23 cellular contexts compared by ENCODE assay signal in the genomic region with DNA sequence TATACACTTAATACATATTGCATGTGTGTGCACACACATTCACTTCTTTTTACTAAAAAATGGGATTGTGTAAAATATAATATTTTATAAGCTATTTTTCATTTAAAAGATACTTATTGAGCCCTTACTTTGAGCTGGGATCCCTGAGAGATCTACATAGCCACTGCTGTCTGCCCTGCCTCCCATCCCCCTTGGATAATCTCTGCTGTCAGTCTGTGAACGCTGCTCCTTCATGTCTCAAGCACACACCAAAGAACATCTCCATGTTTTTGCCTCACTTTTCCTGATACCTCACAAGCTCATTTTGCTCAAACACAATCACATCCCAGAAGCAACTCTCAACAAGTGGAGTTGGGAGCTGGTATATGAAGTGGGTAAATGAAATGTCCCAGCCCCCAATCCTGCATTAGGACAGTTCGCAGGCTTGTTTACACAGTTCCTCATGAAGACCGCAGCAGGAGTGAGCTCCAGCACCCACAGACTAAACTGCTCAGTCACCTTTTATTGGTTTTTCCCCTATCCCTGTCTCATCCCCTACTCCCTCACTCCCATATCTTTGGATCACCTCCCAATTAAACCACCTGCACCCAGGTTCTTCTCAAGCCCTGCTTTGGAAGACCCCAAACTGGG.
DNase-seq lines count a peak whose midpoint lies in the region; ATAC-seq and TF ChIP-seq lines count a peak whose summit lies in the region.
"Had no signal": no experiment of that assay in that cellular context is flagged by ENCODE, and none has a peak within 500 bp of the region (broad histone marks: within the 10 kb centered on the region; RNA-seq: fewer than 3 reads in every experiment).

No MANE protein-coding gene starts in this region.

- H3K4me3 ChIP-seq in neuronal stem cell (ENCODE audit: low read length in 2 of 2): no peak overlapping the region
- H3K4me3 ChIP-seq: right atrium auricular region, tibial artery had no signal

- H3K27ac ChIP-seq in VCaP: peak overlapping the region; percentile 21; the same call in 1 of the 2 replicates
- no peak overlapping the region for H3K27ac ChIP-seq in neuronal stem cell (replicated peaks; ENCODE audit: low read length)
- H3K27ac ChIP-seq: parathyroid adenoma, right atrium auricular region, tibial artery had no signal

- no peak for DNase-seq in T-helper 2 cell treated with Interferon-gamma antibody and Interleukin-4, amounts not matched to agents 5 μg/mL and 100 μg/mL, for 36 hours (ENCODE audit: low spot score)
- DNase-seq in T-helper 2 cell (no peak), NCI-H82 treated with DMSO at 0.1 percent for 48 hours (lab: John Stamatoyannopoulos, UW; ENCODE audit: unreplicated experiment) (peak; percentile 42), neuronal stem cell (ENCODE audit: low spot score) (no peak), NCI-H1417 treated with DMSO at 0.1 percent for 48 hours (lab: John Stamatoyannopoulos, UW) (no peak), cerebellar cortex (ENCODE audit: low spot score) (no peak)
- DNase-seq: activated B cell treated with CpG ODN at 0.5 μM for 24 hours; activated CD4-positive, alpha-beta memory T cell treated with anti-CD3 and anti-CD28 coated beads, Interleukin-2, amount 10 ng/mL, durations not matched to agents 7 days and 5 days; activated CD8-positive, alpha-beta memory T cell treated with anti-CD3 and anti-CD28 coated beads, Interleukin-2, amount 50 U/mL, for 48 hours; activated naive CD4-positive, alpha-beta T cell treated with anti-CD3 and anti-CD28 coated beads, Interleukin-2, amount 50 U/mL, for 16 hours; amygdala; CD4-positive, alpha-beta memory T cell; DMS 273 treated with DMSO at 0.1 percent for 48 hours; effector CD8-positive, alpha-beta T cell; head of caudate nucleus; NCI-H1417; NCI-H524; SK-N-SH; tibial artery had no signal

- no peaks in the 10 kb centered on the region for H3K27me3 ChIP-seq in neuronal stem cell (ENCODE audit: control insufficient read depth in 3 of 3, insufficient read depth in 3 of 3, low read depth in 1 of 3, low read length in 3 of 3)
- H3K27me3 ChIP-seq: right atrium auricular region, tibial artery had no signal

- H2BK12ac ChIP-seq in neuronal stem cell (ENCODE audit: low read length): no peak overlapping the region

- H3K4me2 ChIP-seq in neuronal stem cell (ENCODE audit: insufficient read depth, low read length, poor library complexity, severe bottlenecking): no peak overlapping the region
- H3K4me2 ChIP-seq: SK-N-SH had no signal

- WGBS in neuronal stem cell (ENCODE audit: extremely low coverage in 2 of 2, insufficient read length in 2 of 2, insufficient replicate concordance in 1 of 2), 2 donors: no CpG with 5 or more reads among the region's 3 CpGs

- no peak overlapping the region for H3K4me3 Mint-ChIP-seq in T-helper 2 cell treated with Interferon-gamma antibody and Interleukin-4, amounts not matched to agents 5 μg/mL and 100 μg/mL, for 36 hours
- H3K4me3 Mint-ChIP-seq: activated B cell treated with CpG ODN at 0.5 μM for 24 hours; activated CD4-positive, alpha-beta memory T cell treated with anti-CD3 and anti-CD28 coated beads, Interleukin-2, amount 10 ng/mL, durations not matched to agents 7 days and 5 days; CD4-positive, alpha-beta memory T cell had no signal

- H3K18ac ChIP-seq in neuronal stem cell (ENCODE audit: low read length): no peak overlapping the region

- H3K4me1 Mint-ChIP-seq in T-helper 2 cell treated with Interferon-gamma antibody and Interleukin-4, amounts not matched to agents 5 μg/mL and 100 μg/mL, for 36 hours (ENCODE audit: low read depth): peaks cover 34% of the 10 kb centered on the region

- H3K9ac ChIP-seq in neuronal stem cell (ENCODE audit: low read depth, low read length, poor library complexity): no peak overlapping the region
- H3K9ac ChIP-seq: parathyroid adenoma, SK-N-SH had no signal

- H4K8ac ChIP-seq in neuronal stem cell (ENCODE audit: low read depth, low read length): no peak overlapping the region

- H3K23ac ChIP-seq in neuronal stem cell (ENCODE audit: low read depth, low read length, poor library complexity): no peak overlapping the region

- no peaks in the 10 kb centered on the region for H3K9me3 ChIP-seq in neuronal stem cell (replicated peaks in 1 of 2; ENCODE audit: control insufficient read depth in 2 of 2, insufficient read depth in 1 of 2, low read depth in 1 of 2, low read length in 2 of 2)
- H3K9me3 ChIP-seq: right atrium auricular region, SK-N-SH, tibial artery had no signal

- peaks cover 2% of the 10 kb centered on the region for H3K27me3 Mint-ChIP-seq in T-helper 2 cell treated with Interferon-gamma antibody and Interleukin-4, amounts not matched to agents 5 μg/mL and 100 μg/mL, for 36 hours (ENCODE audit: low read depth)
- H3K27me3 Mint-ChIP-seq: activated B cell treated with CpG ODN at 0.5 μM for 24 hours; activated CD4-positive, alpha-beta memory T cell treated with anti-CD3 and anti-CD28 coated beads, Interleukin-2, amount 10 ng/mL, durations not matched to agents 7 days and 5 days; CD4-positive, alpha-beta memory T cell had no signal

- H2AFZ ChIP-seq in neuronal stem cell (ENCODE audit: low read length): peak overlapping the region; percentile 38
- H2AFZ ChIP-seq: parathyroid adenoma had no signal

- H2AK5ac ChIP-seq in neuronal stem cell (ENCODE audit: low read depth, low read length): no peak overlapping the region

- H3K36me3 Mint-ChIP-seq in T-helper 2 cell treated with Interferon-gamma antibody and Interleukin-4, amounts not matched to agents 5 μg/mL and 100 μg/mL, for 36 hours (ENCODE audit: low read depth): peaks cover 9% of the 10 kb centered on the region

- H3K4me1 ChIP-seq in neuronal stem cell (ENCODE audit: control insufficient read depth in 2 of 2, insufficient read depth in 1 of 2, low read depth in 1 of 2, low read length in 2 of 2): peaks cover 0 to 9% of the 10 kb centered on the region in 2 donors
- H3K4me1 ChIP-seq: parathyroid adenoma had no signal

- no peaks in the 10 kb centered on the region for H3K36me3 ChIP-seq in neuronal stem cell (replicated peaks in 1 of 2; ENCODE audit: control insufficient read depth in 2 of 2, insufficient read depth in 2 of 2, low read length in 2 of 2)
- H3K36me3 ChIP-seq: right atrium auricular region, tibial artery had no signal

- H4K91ac ChIP-seq in neuronal stem cell (ENCODE audit: low read depth, low read length, poor library complexity): no peak overlapping the region

- H3K9me3 Mint-ChIP-seq in T-helper 2 cell treated with Interferon-gamma antibody and Interleukin-4, amounts not matched to agents 5 μg/mL and 100 μg/mL, for 36 hours: no peaks in the 10 kb centered on the region
- H3K9me3 Mint-ChIP-seq: activated B cell treated with CpG ODN at 0.5 μM for 24 hours; activated CD4-positive, alpha-beta memory T cell treated with anti-CD3 and anti-CD28 coated beads, Interleukin-2, amount 10 ng/mL, durations not matched to agents 7 days and 5 days had no signal

- no peak for ATAC-seq in HG02870 (IDR thresholded peaks at IDR 0.05; ENCODE audit: unreplicated experiment)

- H3K27ac Mint-ChIP-seq in T-helper 2 cell treated with Interferon-gamma antibody and Interleukin-4, amounts not matched to agents 5 μg/mL and 100 μg/mL, for 36 hours: peak overlapping the region; percentile 46
- H3K27ac Mint-ChIP-seq: activated B cell treated with CpG ODN at 0.5 μM for 24 hours; activated CD4-positive, alpha-beta memory T cell treated with anti-CD3 and anti-CD28 coated beads, Interleukin-2, amount 10 ng/mL, durations not matched to agents 7 days and 5 days had no signal

- no peak overlapping the region for H2BK120ac ChIP-seq in neuronal stem cell (ENCODE audit: low read depth, low read length)

- H2BK5ac ChIP-seq in neuronal stem cell (ENCODE audit: low read length): no peak overlapping the region

- H3K79me1 ChIP-seq in neuronal stem cell (ENCODE audit: low read depth, low read length): no peaks in the 10 kb centered on the region

- no peak for TF ChIP-seq CTCF in VCaP (conservative IDR thresholded peaks at IDR 0.05)

- no peak overlapping the region for H3K14ac ChIP-seq in neuronal stem cell (ENCODE audit: low read length)

- no peak overlapping the region for H2BK15ac ChIP-seq in neuronal stem cell (ENCODE audit: low read length)

- peak overlapping the region; percentile 86 for H3K4ac ChIP-seq in neuronal stem cell (ENCODE audit: low read length)
